In genomic region chrX:55742649-55743048, GRCh38 we compare ENCODE assay signal across 22 cellular contexts.
"Had no signal": no experiment of that assay in that cellular context is flagged by ENCODE, and none has a peak within 500 bp of the region (broad histone marks: within the 10 kb centered on the region; RNA-seq: fewer than 3 reads in every experiment).

No MANE protein-coding gene starts in this region.

- H3K36me3 ChIP-seq: colonic mucosa, prostate gland, uterus had no signal

- H2AFZ ChIP-seq: parathyroid adenoma had no signal

- H3K4me3 ChIP-seq: colonic mucosa, gastrocnemius medialis, heart right ventricle, left ventricle myocardium inferior, lower lobe of right lung, prostate gland, spleen, tibial artery, upper lobe of left lung, uterus had no signal

- H3K4me1 ChIP-seq: colonic mucosa, gastrocnemius medialis, heart right ventricle, left ventricle myocardium inferior, lower lobe of right lung, parathyroid adenoma, prostate gland, spleen, tibial artery, upper lobe of left lung, uterus had no signal

- DNase-seq: colonic mucosa; dermis blood vessel endothelial cell; gastrocnemius medialis; heart right ventricle; islet precursor cell; left ventricle myocardium inferior; lower lobe of right lung; mesendoderm; naive B cell; occipital lobe; retina; spleen; stimulated activated CD4-positive, alpha-beta T cell treated with anti-CD3 and anti-CD28 coated beads, Interleukin-15, amount 100 ng/mL, for 24 hours; stimulated activated CD4-positive, alpha-beta T cell treated with anti-CD3 and anti-CD28 coated beads, Interleukin-1b, Interleukin-23, amount 100 ng/mL, for 48 hours; stimulated activated CD4-positive, alpha-beta T cell treated with anti-CD3 and anti-CD28 coated beads, Interleukin-4, amount 100 ng/mL, for 24 hours; tibial artery; upper lobe of left lung; uterus had no signal

- H3K27ac ChIP-seq: colonic mucosa, gastrocnemius medialis, heart right ventricle, left ventricle myocardium inferior, lower lobe of right lung, parathyroid adenoma, prostate gland, spleen, tibial artery, upper lobe of left lung, uterus had no signal

- H3K79me2 ChIP-seq: parathyroid adenoma had no signal

- H3K9me3 ChIP-seq: colonic mucosa, gastrocnemius medialis, heart right ventricle, left ventricle myocardium inferior, lower lobe of right lung, prostate gland, spleen, tibial artery, upper lobe of left lung, uterus had no signal

- H3K9ac ChIP-seq: parathyroid adenoma had no signal

- ATAC-seq: gastrocnemius medialis; heart right ventricle; lower lobe of right lung; sciatic nerve; stimulated activated memory B cell treated with anti-CD40 and anti-IgM and Interleukin-4, amounts not matched to agents 10 μg/mL and 1 μg/mL and 100 μg/mL, for 72 hours had no signal

- H3K27me3 ChIP-seq: colonic mucosa, gastrocnemius medialis, heart right ventricle, spleen, tibial artery, upper lobe of left lung, uterus had no signal
